Comparison of ENCODE assay signal across 19 cellular contexts in the genomic region with DNA sequence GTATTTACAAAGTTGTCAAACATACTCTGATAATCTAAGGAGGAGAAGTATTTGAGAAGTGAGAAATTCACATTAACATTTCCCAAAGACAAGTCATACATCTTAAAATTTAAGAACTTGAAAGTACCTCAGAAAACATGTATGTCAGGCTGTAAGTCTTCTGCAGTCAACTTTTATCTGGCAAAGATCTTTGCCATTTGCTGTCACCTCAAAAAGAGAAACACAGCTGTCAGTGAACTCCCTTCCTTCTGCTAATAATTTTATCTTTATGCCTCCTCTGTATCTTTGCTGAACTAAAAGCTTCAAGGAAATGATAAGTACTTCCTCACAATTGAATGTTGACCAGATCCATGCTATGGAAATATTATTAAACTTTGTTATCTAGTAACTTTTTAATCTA.
"Had no signal": no experiment of that assay in that cellular context is flagged by ENCODE, and none has a peak within 500 bp of the region (broad histone marks: within the 10 kb centered on the region; RNA-seq: fewer than 3 reads in every experiment).

No MANE protein-coding gene starts in this region.

- H3K27ac Mint-ChIP-seq: type B pancreatic cell had no signal

- FAIRE-seq: urothelium cell line had no signal

- H3K27ac ChIP-seq: dorsolateral prefrontal cortex, heart left ventricle, ovary, right atrium auricular region, sigmoid colon, suprapubic skin, thyroid gland had no signal

- H3K36me3 ChIP-seq: ovary, suprapubic skin, thyroid gland had no signal

- H3K27me3 Mint-ChIP-seq: type B pancreatic cell had no signal

- DNase-seq: cortex of kidney; dorsolateral prefrontal cortex; effector CD8-positive, alpha-beta T cell; foreskin melanocyte; heart left ventricle; hippocampal formation; kidney glomerular epithelial cell; natural killer cell; ovary; sigmoid colon; stimulated activated CD4-positive, alpha-beta T cell treated with anti-CD3 and anti-CD28 coated beads, Interleukin-2, amount 100 ng/mL, for 48 hours; stimulated activated naive CD4-positive, alpha-beta T cell treated with Interleukin-2 at 50 U/mL for 16 hours; thyroid gland had no signal

- H3K4me1 Mint-ChIP-seq: neural crest cell had no signal

- H3K36me3 Mint-ChIP-seq: natural killer cell had no signal

- H3K4me3 ChIP-seq: dorsolateral prefrontal cortex, heart left ventricle, ovary, right atrium auricular region, sigmoid colon, smooth muscle cell, suprapubic skin, thyroid gland had no signal

- H3K9me3 ChIP-seq: heart left ventricle, ovary, right atrium auricular region, sigmoid colon, suprapubic skin, thyroid gland had no signal

- H3K4me3 Mint-ChIP-seq: natural killer cell, neural crest cell, type B pancreatic cell had no signal

- H3K27me3 ChIP-seq: dorsolateral prefrontal cortex, heart left ventricle, ovary, right atrium auricular region, sigmoid colon, suprapubic skin, thyroid gland had no signal

- H3K9me3 Mint-ChIP-seq: natural killer cell, neural crest cell, type B pancreatic cell had no signal
